ENCODE assay signal across 22 cellular contexts in genomic region chr13:48962281-48962680, GRCh38. TPM values are rescaled to one million over a fixed set of nuclear protein-coding genes. Genes with fewer than 3 reads are reported as not detected.
A peak's percentile ranks its signal among the peaks of the same experiment; 100 is the strongest.
DNase-seq lines count a peak whose midpoint lies in the region; ATAC-seq, FAIRE-seq and TF ChIP-seq lines count a peak whose summit lies in the region.
"Had no signal": no experiment of that assay in that cellular context is flagged by ENCODE, and none has a peak within 500 bp of the region (broad histone marks: within the 10 kb centered on the region; RNA-seq: fewer than 3 reads in every experiment).

No MANE protein-coding gene starts in this region.

- no peak for FAIRE-seq in bronchial epithelial cell (lab: Jason Lieb, UNC)
- FAIRE-seq: G401.6, GM12892, H54 had no signal

- H3K27me3 Mint-ChIP-seq in activated CD4-positive, alpha-beta memory T cell treated with anti-CD3 and anti-CD28 coated beads, Interleukin-2, amount 10 ng/mL, durations not matched to agents 7 days and 5 days, result no peaks in the 10 kb centered on the region
- H3K27me3 Mint-ChIP-seq in CD14-positive monocyte (ENCODE audit: low read depth in 3 of 3), result peaks cover 0 to under 1% (median under 1%) of the 10 kb centered on the region in 3 donors

- DNase-seq in DMS53 treated with DMSO at 0.1 percent for 48 hours (lab: John Stamatoyannopoulos, UW; ENCODE audit: unreplicated experiment), result peak; percentile 37
- DNase-seq in NCI-H226, result peak; percentile 49
- DNase-seq in bronchial epithelial cell (ENCODE audit: low read depth), result peak; percentile 71
- peak; percentile 37 for DNase-seq in lung (ENCODE audit: low spot score)
- DNase-seq in body of pancreas, result no peak
- no peak for DNase-seq in activated CD4-positive, alpha-beta memory T cell treated with anti-CD3 and anti-CD28 coated beads, Interleukin-2, amount 10 ng/mL, durations not matched to agents 7 days and 5 days
- DNase-seq in CD14-positive monocyte (ENCODE audit: low spot score), result no peak
- DNase-seq: ACHN; Calu3; CD4-positive, alpha-beta T cell; DMS79 treated with DMSO at 0.1 percent for 48 hours; MV-4-11; NCI-H1436 treated with DMSO at 0.1 percent for 48 hours; NCI-H2081 treated with DMSO at 0.1 percent for 48 hours; NCI-H2227 treated with DMSO at 0.1 percent for 48 hours; NCI-H526 treated with DMSO at 0.1 percent for 48 hours; NK-92 treated with Interleukin-12 subunit alpha and Interleukin-12 subunit beta, amount 100 ng/mL, for 24 hours had no signal

- no peak overlapping the region for H3K4me3 ChIP-seq in bronchial epithelial cell (ENCODE audit: low read depth, low read length)
- no peak overlapping the region for H3K4me3 ChIP-seq in lung
- no peak overlapping the region for H3K4me3 ChIP-seq in body of pancreas

- H3K4me3 Mint-ChIP-seq in activated CD4-positive, alpha-beta memory T cell treated with anti-CD3 and anti-CD28 coated beads, Interleukin-2, amount 10 ng/mL, durations not matched to agents 7 days and 5 days, result no peak overlapping the region
- H3K4me3 Mint-ChIP-seq in CD14-positive monocyte, result no peak overlapping the region
- H3K4me3 Mint-ChIP-seq: CD4-positive, alpha-beta T cell had no signal

- H3K9me3 Mint-ChIP-seq in activated CD4-positive, alpha-beta memory T cell treated with anti-CD3 and anti-CD28 coated beads, Interleukin-2, amount 10 ng/mL, durations not matched to agents 7 days and 5 days, result peaks cover 10% of the 10 kb centered on the region
- H3K9me3 Mint-ChIP-seq in CD14-positive monocyte, result peaks cover 0 to 3% (median 0%) of the 10 kb centered on the region in 7 donors
- H3K9me3 Mint-ChIP-seq: CD4-positive, alpha-beta T cell had no signal

- no peak for TF ChIP-seq POLR2A in body of pancreas (IDR thresholded peaks at IDR 0.05)

- H3K36me3 Mint-ChIP-seq in activated CD4-positive, alpha-beta memory T cell treated with anti-CD3 and anti-CD28 coated beads, Interleukin-2, amount 10 ng/mL, durations not matched to agents 7 days and 5 days (ENCODE audit: low read depth), result peaks cover 8% of the 10 kb centered on the region
- H3K36me3 Mint-ChIP-seq in CD14-positive monocyte, result no peaks in the 10 kb centered on the region

- no peaks in the 10 kb centered on the region for H3K36me3 ChIP-seq in bronchial epithelial cell (ENCODE audit: control insufficient read depth, insufficient read depth, low read length)
- no peaks in the 10 kb centered on the region for H3K36me3 ChIP-seq in lung (ENCODE audit: control insufficient read depth in 2 of 2, insufficient read depth in 2 of 2, low read length in 2 of 2)
- no peaks in the 10 kb centered on the region for H3K36me3 ChIP-seq in body of pancreas (replicated peaks in 1 of 2; ENCODE audit: insufficient read depth in 1 of 2, low read depth in 2 of 2)

- CTCF ChIA-PET in activated CD4-positive, alpha-beta memory T cell treated with anti-CD3 and anti-CD28 coated beads, Interleukin-2, amount 10 ng/mL, durations not matched to agents 7 days and 5 days (lab: Charles Lee), result no interaction called here

- peak; percentile 90 for ATAC-seq in lung (ENCODE audit: insufficient read depth, low FRiP score)
- ATAC-seq in body of pancreas, result no peak
- ATAC-seq in GM19395 (IDR thresholded peaks at IDR 0.05; ENCODE audit: unreplicated experiment), result no peak
- ATAC-seq: Right ventricle myocardium inferior had no signal

- no peak overlapping the region for H3K27ac Mint-ChIP-seq in activated CD4-positive, alpha-beta memory T cell treated with anti-CD3 and anti-CD28 coated beads, Interleukin-2, amount 10 ng/mL, durations not matched to agents 7 days and 5 days
- H3K27ac Mint-ChIP-seq in CD14-positive monocyte, result no peak overlapping the region
- H3K27ac Mint-ChIP-seq: CD4-positive, alpha-beta T cell had no signal

- intact Hi-C loops in body of pancreas (cut with DNase I), result no loop called here
- intact Hi-C loops in CD14-positive monocyte (cut with micrococcal nuclease), result no loop called here

- peaks cover 1% of the 10 kb centered on the region for H3K4me1 Mint-ChIP-seq in activated CD4-positive, alpha-beta memory T cell treated with anti-CD3 and anti-CD28 coated beads, Interleukin-2, amount 10 ng/mL, durations not matched to agents 7 days and 5 days
- peaks cover 17% of the 10 kb centered on the region for H3K4me1 Mint-ChIP-seq in CD14-positive monocyte

- POLR2A ChIA-PET in activated CD4-positive, alpha-beta memory T cell treated with anti-CD3 and anti-CD28 coated beads, Interleukin-2, amount 10 ng/mL, durations not matched to agents 7 days and 5 days (lab: Charles Lee), result no interaction called here

- H3K4me1 ChIP-seq in lung (ENCODE audit: control insufficient read depth in 2 of 2, insufficient read depth in 2 of 2, low read length in 2 of 2), result no peaks in the 10 kb centered on the region
- H3K4me1 ChIP-seq in body of pancreas, result no peaks in the 10 kb centered on the region

- no peak overlapping the region for H3K27ac ChIP-seq in lung (ENCODE audit: low read depth in 1 of 2, low read length in 1 of 2)
- H3K27ac ChIP-seq in body of pancreas, result no peak overlapping the region

- no peaks in the 10 kb centered on the region for H3K9me3 ChIP-seq in lung (ENCODE audit: control insufficient read depth in 2 of 2, insufficient read depth in 1 of 2, low read length in 1 of 2)
- H3K9me3 ChIP-seq in body of pancreas, result no peaks in the 10 kb centered on the region

- H3K27me3 ChIP-seq in bronchial epithelial cell (ENCODE audit: control insufficient read depth, insufficient read depth, low read length), result no peaks in the 10 kb centered on the region
- no peaks in the 10 kb centered on the region for H3K27me3 ChIP-seq in lung (ENCODE audit: control insufficient read depth, insufficient read depth)
- H3K27me3 ChIP-seq in body of pancreas, result no peaks in the 10 kb centered on the region

- TF ChIP-seq CTCF in bronchial epithelial cell (IDR thresholded peaks at IDR 0.05; ENCODE audit: insufficient read depth, low read length, severe bottlenecking) (no peak), lung (IDR thresholded peaks at IDR 0.05; ENCODE audit: control extremely low read depth, extremely low read depth) (no peak), body of pancreas (IDR thresholded peaks at IDR 0.05) (no peak), CD14-positive monocyte (IDR thresholded peaks at IDR 0.05) (no peak)

- 67 to 86% methylated on average over 4 of the region's 4 CpGs for WGBS in lung, 2 donors
- 55 to 100% methylated on average over 1 to 4 of the region's 4 CpGs for WGBS in body of pancreas, 2 donors

RNA-seq across cellular contexts. Expression of gene FNDC3A, which starts 13.4 kb away (rescaled TPM):
- total RNA-seq in bronchial epithelial cell, result 23.0 and 24.0 TPM in 2 replicates
- total RNA-seq in lung, result 10 to 100 TPM; 44.5 to 87.6 TPM
- 10 to 100 TPM; 17.6 to 24.6 TPM for polyA plus RNA-seq in lung
- 10 to 100 TPM; 53.7 to 62.8 TPM for total RNA-seq in body of pancreas
- total RNA-seq in activated CD4-positive, alpha-beta memory T cell treated with anti-CD3 and anti-CD28 coated beads, Interleukin-2, amount 10 ng/mL, durations not matched to agents 7 days and 5 days, result 10 to 100 TPM; 27.0 to 27.8 TPM
- 10 to 100 TPM in 1 of 2 donors, 1 to 10 TPM in 1; 8.3 to 12.0 TPM for polyA plus RNA-seq in CD14-positive monocyte

Comparison
In these comparisons a context has a peak if more than half of its experiments do, and no peak if none do; other contexts are left out.
1. DNase-seq: peak in DMS53 treated with DMSO at 0.1 percent for 48 hours (single experiment), NCI-H226 (single experiment), bronchial epithelial cell (single experiment) and lung (single experiment); none in body of pancreas (0 of 4), activated CD4-positive, alpha-beta memory T cell treated with anti-CD3 and anti-CD28 coated beads, Interleukin-2, amount 10 ng/mL, durations not matched to agents 7 days and 5 days (single experiment) and CD14-positive monocyte (single experiment).